ENCODE assay signal across 25 cellular contexts in the genomic region with DNA sequence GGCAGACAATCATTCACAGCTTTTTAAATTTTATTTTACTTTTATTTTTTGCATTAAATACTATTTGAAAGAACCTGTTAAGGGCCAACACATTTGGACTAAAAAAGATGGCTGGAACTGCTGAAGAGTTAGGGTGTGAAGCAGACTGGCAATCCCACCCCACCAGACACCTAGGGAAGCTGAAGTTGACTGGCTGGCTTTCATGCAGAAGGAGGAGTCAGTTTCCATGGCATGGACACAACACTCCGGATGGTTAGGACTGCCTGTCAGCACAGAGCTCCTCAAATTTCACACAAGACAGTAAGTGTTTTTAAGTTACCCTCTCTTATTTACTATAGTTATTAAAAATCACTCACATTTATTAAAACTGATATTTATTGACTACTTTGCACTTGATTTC. TPM values are rescaled to one million over a fixed set of nuclear protein-coding genes. Genes with fewer than 3 reads are reported as not detected.
"Had no signal": no experiment of that assay in that cellular context is flagged by ENCODE, and none has a peak within 500 bp of the region (broad histone marks: within the 10 kb centered on the region; RNA-seq: fewer than 3 reads in every experiment).

A gene (plus strand): TSS at position 243 of the 400 bp plus-strand sequence. CDS start 5,016 bp downstream, outside the sequence.

- DNase-seq: activated CD4-positive, alpha-beta memory T cell treated with anti-CD3 and anti-CD28 coated beads, Interleukin-2, amount 10 ng/mL, durations not matched to agents 7 days and 5 days; activated CD4-positive, alpha-beta T cell treated with anti-CD3 and anti-CD28 coated beads for 4 hours; activated CD8-positive, alpha-beta memory T cell treated with anti-CD3 and anti-CD28 coated beads, Interleukin-2, amount 50 U/mL, for 48 hours; activated gamma-delta T cell; activated naive CD4-positive, alpha-beta T cell treated with anti-CD3 and anti-CD28 coated beads, Interleukin-2, amount 10 ng/mL, durations not matched to agents 7 days and 5 days; activated naive CD8-positive, alpha-beta T cell treated with anti-CD3 and anti-CD28 coated beads, Interleukin-2, amount 10 ng/mL, durations not matched to agents 7 days and 5 days; activated T-cell treated with anti-CD3 and anti-CD28 coated beads, Interleukin-2, amount 50 U/mL, for 24 hours; dorsolateral prefrontal cortex; effector memory CD4-positive, alpha-beta T cell; gastrocnemius medialis; glutamatergic neuron; islet precursor cell; left ventricle myocardium superior; naive thymus-derived CD4-positive, alpha-beta T cell; occipital lobe; psoas muscle; stimulated activated CD4-positive, alpha-beta T cell treated with anti-CD3 and anti-CD28 coated beads, Interleukin-15, amount 100 ng/mL, for 24 hours; stimulated activated CD4-positive, alpha-beta T cell treated with anti-CD3 and anti-CD28 coated beads, Interleukin-2, amount 100 ng/mL, for 24 hours; stimulated activated naive CD4-positive, alpha-beta T cell; tibial artery; upper lobe of right lung had no signal

- H3K79me2 ChIP-seq: parathyroid adenoma had no signal

- H3K9ac ChIP-seq: parathyroid adenoma had no signal

- H3K4me3 ChIP-seq: ascending aorta, coronary artery, dorsolateral prefrontal cortex, gastrocnemius medialis, psoas muscle, suprapubic skin, tibial artery, upper lobe of right lung had no signal

- H3K27ac ChIP-seq: ascending aorta, coronary artery, dorsolateral prefrontal cortex, gastrocnemius medialis, parathyroid adenoma, psoas muscle, suprapubic skin, tibial artery, upper lobe of right lung had no signal

- ATAC-seq: gastrocnemius medialis; left ventricle myocardium superior; naive thymus-derived CD4-positive, alpha-beta T cell; psoas muscle; upper lobe of right lung had no signal

- H3K36me3 ChIP-seq: ascending aorta, gastrocnemius medialis, suprapubic skin, tibial artery, upper lobe of right lung had no signal

- H3K27me3 ChIP-seq: ascending aorta, dorsolateral prefrontal cortex, gastrocnemius medialis, suprapubic skin, tibial artery, upper lobe of right lung had no signal

- H3K4me1 ChIP-seq: ascending aorta, gastrocnemius medialis, parathyroid adenoma, psoas muscle, suprapubic skin, tibial artery, upper lobe of right lung had no signal

RNA-seq across cellular contexts. Expression of the gene that starts here (rescaled TPM):
- polyA plus RNA-seq: naive thymus-derived CD4-positive, alpha-beta T cell; psoas muscle had no signal
